Comparison of ENCODE assay signal across 19 cellular contexts in genomic region chr1:54624466-54625464, GRCh38. TPM values are rescaled to one million over a fixed set of nuclear protein-coding genes. Genes with fewer than 3 reads are reported as not detected.
"Had no signal": no experiment of that assay in that cellular context is flagged by ENCODE, and none has a peak within 500 bp of the region (broad histone marks: within the 10 kb centered on the region; RNA-seq: fewer than 3 reads in every experiment).

No MANE protein-coding gene starts in this region.

- H3K9me3 Mint-ChIP-seq: T-helper 2 cell treated with Interferon-gamma antibody and Interleukin-4, amounts not matched to agents 5 μg/mL and 100 μg/mL, for 36 hours had no signal

- H3K4me3 ChIP-seq: breast epithelium, dorsolateral prefrontal cortex, skin epidermis, stomach, testis, upper lobe of left lung had no signal

- DNase-seq: activated CD4-positive, alpha-beta T cell treated with anti-CD3 and anti-CD28 coated beads, Interleukin-2, amount 50 U/mL, for 1 hour; activated CD8-positive, alpha-beta memory T cell treated with anti-CD3 and anti-CD28 coated beads for 24 hours; anterior cingulate cortex; dorsolateral prefrontal cortex; erythroblast; hippocampal formation; mesenchymal stem cell; naive thymus-derived CD8-positive, alpha-beta T cell; posterior cingulate gyrus; stimulated activated CD4-positive, alpha-beta T cell treated with anti-CD3 and anti-CD28 coated beads, Interleukin-4, amount 100 ng/mL, for 4 hours; stimulated activated CD8-positive, alpha-beta memory T cell treated with anti-CD3 and anti-CD28 coated beads, Interleukin-4, amount 100 ng/mL, for 48 hours; stomach; testis; upper lobe of left lung had no signal

- H3K36me3 ChIP-seq: breast epithelium, stomach, upper lobe of left lung had no signal

- H3K4me1 ChIP-seq: breast epithelium, testis, upper lobe of left lung had no signal

- H3K9me3 ChIP-seq: breast epithelium, stomach, testis, upper lobe of left lung had no signal

- H3K27ac Mint-ChIP-seq: T-helper 2 cell treated with Interferon-gamma antibody and Interleukin-4, amounts not matched to agents 5 μg/mL and 100 μg/mL, for 36 hours had no signal

- H3K4me3 Mint-ChIP-seq: naive thymus-derived CD8-positive, alpha-beta T cell; T-helper 2 cell treated with Interferon-gamma antibody and Interleukin-4, amounts not matched to agents 5 μg/mL and 100 μg/mL, for 36 hours had no signal

- H3K36me3 Mint-ChIP-seq: naive thymus-derived CD8-positive, alpha-beta T cell had no signal

- H3K27ac ChIP-seq: breast epithelium, dorsolateral prefrontal cortex, skin epidermis, stomach, testis, upper lobe of left lung had no signal

- ATAC-seq: naive thymus-derived CD8-positive, alpha-beta T cell had no signal

- H3K4me1 Mint-ChIP-seq: naive thymus-derived CD8-positive, alpha-beta T cell had no signal

- H3K27me3 ChIP-seq: breast epithelium, dorsolateral prefrontal cortex, stomach, testis, upper lobe of left lung had no signal

RNA-seq across cellular contexts. Expression of gene FAM151A, which starts 1.4 kb away (rescaled TPM):
- total RNA-seq: dorsolateral prefrontal cortex; mucosa of gallbladder; naive thymus-derived CD8-positive, alpha-beta T cell; upper lobe of left lung had no signal
- polyA plus RNA-seq: naive thymus-derived CD8-positive, alpha-beta T cell had no signal

RNA-seq across cellular contexts. Expression of gene MROH7, which starts 16.8 kb away (rescaled TPM):
- polyA plus RNA-seq: keratinocyte; naive thymus-derived CD8-positive, alpha-beta T cell had no signal
